8 cellular contexts compared by ENCODE assay signal in the genomic region with DNA sequence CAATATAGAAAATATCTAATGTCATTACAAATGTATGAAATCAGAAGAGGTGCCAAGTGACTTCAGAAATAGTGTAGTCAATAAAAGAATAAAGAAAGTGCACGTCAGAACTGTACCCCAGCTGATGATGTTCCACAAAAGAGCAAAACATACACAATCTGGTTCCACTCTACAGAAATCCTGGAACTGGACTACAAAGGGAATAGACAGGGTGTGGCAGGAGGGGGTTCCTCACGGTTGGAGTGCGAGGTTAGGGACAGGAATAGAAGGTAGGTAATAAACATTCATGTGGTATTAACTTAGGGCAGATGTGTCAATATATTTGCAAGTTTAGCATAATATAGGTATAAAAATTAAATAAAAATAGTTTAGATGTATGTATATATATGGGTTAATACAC.
"Had no signal": no experiment of that assay in that cellular context is flagged by ENCODE, and none has a peak within 500 bp of the region (broad histone marks: within the 10 kb centered on the region; RNA-seq: fewer than 3 reads in every experiment).

No MANE protein-coding gene starts in this region.

- H3K36me3 Mint-ChIP-seq: IgD-negative memory B cell had no signal

- DNase-seq: GM23248, GOT3, H7, HFFc6, KBM-7 had no signal

- H3K27ac ChIP-seq: GM23248 had no signal

- H3K36me3 ChIP-seq: HAP-1 had no signal

- H3K4me3 ChIP-seq: GM23248, HAP-1 had no signal

- H3K4me1 Mint-ChIP-seq: IgD-negative memory B cell had no signal

- ATAC-seq: HCT116 had no signal

- H3K9me3 Mint-ChIP-seq: HFFc6, IgD-negative memory B cell had no signal

- H2AFZ ChIP-seq: GM23248 had no signal

- H3K27ac Mint-ChIP-seq: HFFc6, IgD-negative memory B cell had no signal

- H3K9ac ChIP-seq: GM23248 had no signal

- H3K4me1 ChIP-seq: HAP-1 had no signal

- H3K4me3 Mint-ChIP-seq: HFFc6, IgD-negative memory B cell had no signal
